8 cellular contexts compared by ENCODE assay signal in the genomic region with DNA sequence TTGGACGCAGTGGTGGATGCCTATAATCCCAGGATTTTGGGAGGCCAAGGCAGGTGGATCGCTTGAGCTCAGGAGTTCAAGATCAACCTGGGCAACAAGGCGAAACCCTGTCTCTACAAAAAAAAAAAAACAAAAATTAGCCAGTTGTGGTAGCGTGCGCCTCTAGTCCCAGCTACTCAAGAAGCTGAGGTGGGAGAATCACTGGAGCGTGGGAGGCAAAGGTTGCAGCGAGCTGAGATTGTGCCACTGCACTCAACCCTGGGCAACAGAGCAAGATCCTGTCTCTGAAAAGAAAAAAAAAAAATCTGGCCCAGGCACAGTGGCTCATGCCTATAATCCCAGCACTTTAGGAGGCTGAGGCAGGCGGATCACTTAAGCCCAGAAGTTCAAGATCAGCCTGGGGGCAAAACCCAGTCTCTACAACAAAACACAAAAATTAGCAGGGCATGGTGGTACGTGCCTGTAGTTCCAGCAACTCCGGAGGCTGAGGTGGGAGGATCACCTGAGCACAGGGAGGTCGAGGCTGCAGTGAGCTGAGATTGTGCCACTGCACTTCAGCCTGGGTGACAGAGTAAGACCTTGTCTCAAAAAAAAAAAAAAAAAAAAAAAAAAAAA. TPM values are rescaled to one million over a fixed set of nuclear protein-coding genes. Genes with fewer than 3 reads are reported as not detected.
A peak's percentile ranks its signal among the peaks of the same experiment; 100 is the strongest.
DNase-seq lines count a peak whose midpoint lies in the region; ATAC-seq and TF ChIP-seq lines count a peak whose summit lies in the region.
"Not testable (repeated sequence)": the region's sequence is repeated elsewhere in the genome, so short reads cannot be mapped to it uniquely, and the experiment has no call there.

No MANE protein-coding gene starts in this region.

- H4K20me1 ChIP-seq in SU-DHL-6 (ENCODE audit: low read depth, low read length), result not testable (repeated sequence)

- peak overlapping the region; percentile 24; the same call in 1 of the 2 replicates for H3K9ac ChIP-seq in SU-DHL-6 (ENCODE audit: low read length)

- peaks cover 37 to 61% (median 61%) of the 10 kb centered on the region in 3 donors for H3K4me1 Mint-ChIP-seq in CD8-positive, alpha-beta memory T cell
- peaks cover 46% of the 10 kb centered on the region for H3K4me1 Mint-ChIP-seq in activated T-helper 2 cell treated with anti-CD3 and anti-CD28 coated beads, Interferon-gamma antibody, Interleukin-2, Interleukin-4, amounts not matched to agents 10 μg/mL and 5 μg/mL and 100 μg/mL, durations not matched to agents 14 hours and 24 hours and 36 hours (ENCODE audit: low read depth)
- H3K4me1 Mint-ChIP-seq in immature natural killer cell (peaks cover 60 to 85% of the 10 kb centered on the region in 2 donors), neural crest cell (peaks cover 12% of the 10 kb centered on the region)

- CTCF ChIA-PET in CD8-positive, alpha-beta memory T cell (lab: Charles Lee), result not testable (repeated sequence)

- H3K36me3 ChIP-seq in CD8-positive, alpha-beta memory T cell (ENCODE audit: insufficient read depth, low read length); SU-DHL-6 (ENCODE audit: low read length); transverse colon: not testable (repeated sequence)

- not testable (repeated sequence) for H2AFZ ChIP-seq in SU-DHL-6 (ENCODE audit: low read depth, low read length, severe bottlenecking)

- H3K27ac ChIP-seq in CD8-positive, alpha-beta memory T cell (ENCODE audit: low read depth, low read length), result not testable (repeated sequence)
- H3K27ac ChIP-seq in SU-DHL-6 (ENCODE audit: low read depth, low read length) (peak overlapping the region; percentile 84), transverse colon (peak overlapping the region in 3 of 4 donors; percentile 80 to 83 (median 80))

- in situ Hi-C loops in transverse colon (cut with MboI; ENCODE audit: low pct_ligation_motif_present in 1 of 4, low pct_unique_long_range_greater_than_20kb in 1 of 4, low sequenced_read_pairs in 3 of 4), result not testable (repeated sequence)

- H3K9me3 Mint-ChIP-seq in CD8-positive, alpha-beta memory T cell; activated T-helper 2 cell treated with anti-CD3 and anti-CD28 coated beads, Interferon-gamma antibody, Interleukin-2, Interleukin-4, amounts not matched to agents 10 μg/mL and 5 μg/mL and 100 μg/mL, durations not matched to agents 14 hours and 24 hours and 36 hours; immature natural killer cell; neural crest cell: not testable (repeated sequence)

- H3K4me2 ChIP-seq in SU-DHL-6 (ENCODE audit: low read depth, low read length, poor library complexity, severe bottlenecking), result peak overlapping the region; percentile 62

- H3K4me1 ChIP-seq in CD8-positive, alpha-beta memory T cell (ENCODE audit: insufficient read depth, low read length), result peaks cover 11% of the 10 kb centered on the region
- H3K4me1 ChIP-seq in transverse colon, result peaks cover 0 to 62% (median 43%) of the 10 kb centered on the region in 4 donors

- H3K79me2 ChIP-seq in SU-DHL-6 (ENCODE audit: insufficient read depth, low read length), result peaks cover 70% of the 10 kb centered on the region

- TF ChIP-seq POLR2A in transverse colon (IDR thresholded peaks at IDR 0.05), result not testable (repeated sequence)

- H3F3A ChIP-seq in SU-DHL-6 (ENCODE audit: insufficient read depth), result peaks cover 23% of the 10 kb centered on the region

- not testable (repeated sequence) for DNase-seq in CD8-positive, alpha-beta memory T cell; activated T-helper 2 cell treated with anti-CD3 and anti-CD28 coated beads, Interferon-gamma antibody, Interleukin-2, Interleukin-4, amounts not matched to agents 10 μg/mL and 5 μg/mL and 100 μg/mL, durations not matched to agents 14 hours and 24 hours and 36 hours (ENCODE audit: low spot score); immature natural killer cell; neural crest cell (ENCODE audit: low read depth, low spot score); transverse colon

- not testable (repeated sequence) for H3K9me3 ChIP-seq in CD8-positive, alpha-beta memory T cell (ENCODE audit: low read length); SU-DHL-6 (ENCODE audit: insufficient read depth, low read length); transverse colon

- intact Hi-C loops in activated T-helper 2 cell treated with anti-CD3 and anti-CD28 coated beads, Interferon-gamma antibody, Interleukin-2, Interleukin-4, amounts not matched to agents 10 μg/mL and 5 μg/mL and 100 μg/mL, durations not matched to agents 14 hours and 24 hours and 36 hours (cut with micrococcal nuclease); transverse colon (cut with DNase I; ENCODE audit: low total_unique reads): not testable (repeated sequence)

- peaks cover 0 to 20% (median 5%) of the 10 kb centered on the region in 3 donors for H3K36me3 Mint-ChIP-seq in CD8-positive, alpha-beta memory T cell
- H3K36me3 Mint-ChIP-seq in activated T-helper 2 cell treated with anti-CD3 and anti-CD28 coated beads, Interferon-gamma antibody, Interleukin-2, Interleukin-4, amounts not matched to agents 10 μg/mL and 5 μg/mL and 100 μg/mL, durations not matched to agents 14 hours and 24 hours and 36 hours (ENCODE audit: low read depth), result peaks cover 34% of the 10 kb centered on the region
- H3K36me3 Mint-ChIP-seq in immature natural killer cell; neural crest cell (ENCODE audit: low read depth): not testable (repeated sequence)

- H3K27me3 Mint-ChIP-seq in CD8-positive, alpha-beta memory T cell; activated T-helper 2 cell treated with anti-CD3 and anti-CD28 coated beads, Interferon-gamma antibody, Interleukin-2, Interleukin-4, amounts not matched to agents 10 μg/mL and 5 μg/mL and 100 μg/mL, durations not matched to agents 14 hours and 24 hours and 36 hours (ENCODE audit: low read depth); immature natural killer cell (ENCODE audit: low read depth in 3 of 3); neural crest cell (ENCODE audit: low read depth): not testable (repeated sequence)

- WGBS in transverse colon (ENCODE audit: low coverage in 1 of 2), 2 donors, result 88 to 95% methylated on average over 4 to 11 of the region's 11 CpGs

- POLR2A ChIA-PET in CD8-positive, alpha-beta memory T cell (lab: Charles Lee), result interaction anchor here (0.6 kb wide), 1 partner anchor 94 kb away, joined by 3 read pairs; no protein-coding TSS in a partner anchor

- H3K27me3 ChIP-seq in CD8-positive, alpha-beta memory T cell (ENCODE audit: insufficient read depth, low read length, poor library complexity, severe bottlenecking); SU-DHL-6 (ENCODE audit: low read length); transverse colon: not testable (repeated sequence)

- ATAC-seq in GM19043 (IDR thresholded peaks at IDR 0.05; ENCODE audit: low read depth, unreplicated experiment), result peak; percentile 47
- peak; percentile 62 for ATAC-seq in HG02759 (IDR thresholded peaks at IDR 0.05; ENCODE audit: unreplicated experiment)

- H3K4me3 Mint-ChIP-seq in CD8-positive, alpha-beta memory T cell, result peak overlapping the region in 4 of 7 donors; percentile 29 to 35 (median 32)
- H3K4me3 Mint-ChIP-seq in activated T-helper 2 cell treated with anti-CD3 and anti-CD28 coated beads, Interferon-gamma antibody, Interleukin-2, Interleukin-4, amounts not matched to agents 10 μg/mL and 5 μg/mL and 100 μg/mL, durations not matched to agents 14 hours and 24 hours and 36 hours (ENCODE audit: low read depth); neural crest cell: not testable (repeated sequence)
- H3K4me3 Mint-ChIP-seq in immature natural killer cell, result peak overlapping the region in 2 of 5 donors; percentile 13 to 27

- peak overlapping the region in 2 of 8 donors; percentile 60 to 83 for H3K27ac Mint-ChIP-seq in CD8-positive, alpha-beta memory T cell
- H3K27ac Mint-ChIP-seq in activated T-helper 2 cell treated with anti-CD3 and anti-CD28 coated beads, Interferon-gamma antibody, Interleukin-2, Interleukin-4, amounts not matched to agents 10 μg/mL and 5 μg/mL and 100 μg/mL, durations not matched to agents 14 hours and 24 hours and 36 hours, result peak overlapping the region; percentile 42
- H3K27ac Mint-ChIP-seq in immature natural killer cell, result peak overlapping the region in 4 of 6 donors; percentile 34 to 66 (median 56)
- H3K27ac Mint-ChIP-seq in neural crest cell (ENCODE audit: unreplicated experiment), result peak overlapping the region; percentile 50

- not testable (repeated sequence) for TF ChIP-seq EP300 in transverse colon (IDR thresholded peaks at IDR 0.05; ENCODE audit: low read depth)

- TF ChIP-seq CTCF in SU-DHL-6 (IDR thresholded peaks at IDR 0.05; ENCODE audit: insufficient read depth, low read length, poor library complexity, severe bottlenecking); neural crest cell (conservative IDR thresholded peaks at IDR 0.05); transverse colon (IDR thresholded peaks at IDR 0.05): not testable (repeated sequence)

- not testable (repeated sequence) for H3K4me3 ChIP-seq in CD8-positive, alpha-beta memory T cell (ENCODE audit: low read length); transverse colon
- H3K4me3 ChIP-seq in SU-DHL-6 (ENCODE audit: insufficient read depth, low read length, poor library complexity, severe bottlenecking), result peak overlapping the region; percentile 20

- H3K9me2 ChIP-seq in SU-DHL-6 (replicated peaks; ENCODE audit: insufficient read depth, low read length), result not testable (repeated sequence)

RNA-seq across cellular contexts. Expression of a gene that starts 27.9 kb away (rescaled TPM):
- total RNA-seq in CD8-positive, alpha-beta memory T cell, result 10 to 100 TPM; 24.1 to 27.5 TPM
- 15.6 TPM for polyA plus RNA-seq in CD8-positive, alpha-beta memory T cell
- 26.6 and 29.6 TPM in 2 replicates for total RNA-seq in activated T-helper 2 cell treated with anti-CD3 and anti-CD28 coated beads, Interferon-gamma antibody, Interleukin-2, Interleukin-4, amounts not matched to agents 10 μg/mL and 5 μg/mL and 100 μg/mL, durations not matched to agents 14 hours and 24 hours and 36 hours
- 10 to 100 TPM; 25.2 to 35.2 (median 32.3) TPM for polyA plus RNA-seq in immature natural killer cell
- total RNA-seq in neural crest cell, result 27.3 and 30.2 TPM in 2 replicates
- 10 to 100 TPM; 14.5 to 51.3 (median 35.8) TPM for total RNA-seq in transverse colon
